In genomic region chr15:87463956-87464355, GRCh38 we compare ENCODE assay signal across 7 cellular contexts.
DNase-seq lines count a peak whose midpoint lies in the region; ATAC-seq, FAIRE-seq and TF ChIP-seq lines count a peak whose summit lies in the region.
"Not testable (repeated sequence)": the region's sequence is repeated elsewhere in the genome, so short reads cannot be mapped to it uniquely, and the experiment has no call there.

No MANE protein-coding gene starts in this region.

- not testable (repeated sequence) for H3K27ac ChIP-seq in DND-41 (ENCODE audit: low read length); HUES48 (ENCODE audit: low read depth, low read length); RWPE2 (ENCODE audit: poor library complexity, severe bottlenecking)

- H3K4me1 ChIP-seq in DND-41 (ENCODE audit: insufficient read depth, low read length); HUES48 (ENCODE audit: control insufficient read depth, insufficient read depth, low read length): not testable (repeated sequence)
- peaks cover 27% of the 10 kb centered on the region for H3K4me1 ChIP-seq in RWPE2 (ENCODE audit: insufficient read depth, poor library complexity, severe bottlenecking)

- not testable (repeated sequence) for H3K9ac ChIP-seq in DND-41 (ENCODE audit: low read depth, low read length); HUES48 (ENCODE audit: low read depth, low read length)

- not testable (repeated sequence) for H3K4me2 ChIP-seq in DND-41 (ENCODE audit: insufficient read depth, low read length)

- not testable (repeated sequence) for H4K20me1 ChIP-seq in DND-41 (ENCODE audit: insufficient read depth, low read length)

- TF ChIP-seq CTCF in DND-41 (IDR thresholded peaks at IDR 0.05; ENCODE audit: borderline replicate concordance, extremely low read depth, low read length, poor library complexity, severe bottlenecking); RWPE2 (IDR thresholded peaks at IDR 0.05; ENCODE audit: poor library complexity, severe bottlenecking); bronchial epithelial cell (IDR thresholded peaks at IDR 0.05; ENCODE audit: insufficient read depth, low read length, severe bottlenecking): not testable (repeated sequence)

- not testable (repeated sequence) for H3K36me3 ChIP-seq in DND-41 (ENCODE audit: insufficient read depth, low read length); HUES48 (ENCODE audit: control insufficient read depth, insufficient read depth, low read length); RWPE2 (ENCODE audit: low read depth); bronchial epithelial cell (ENCODE audit: control insufficient read depth, insufficient read depth, low read length)

- H3K27me3 ChIP-seq in DND-41 (ENCODE audit: insufficient read depth, low read length, poor library complexity); HUES48 (ENCODE audit: control insufficient read depth, insufficient read depth, low read length); RWPE2 (ENCODE audit: insufficient read depth, poor library complexity, severe bottlenecking); bronchial epithelial cell (ENCODE audit: control insufficient read depth, insufficient read depth, low read length): not testable (repeated sequence)

- not testable (repeated sequence) for H3K9me3 ChIP-seq in DND-41 (ENCODE audit: insufficient read depth, low read length, severe bottlenecking); HUES48 (ENCODE audit: control insufficient read depth, insufficient read depth, low read length)
- H3K9me3 ChIP-seq in RWPE2 (ENCODE audit: severe bottlenecking) = peaks cover 11% of the 10 kb centered on the region

- H3K79me2 ChIP-seq in DND-41 (ENCODE audit: insufficient read depth, low read length) = not testable (repeated sequence)

- FAIRE-seq in bronchial epithelial cell (lab: Jason Lieb, UNC) = not testable (repeated sequence)

- H2AFZ ChIP-seq in DND-41 (ENCODE audit: low read depth, low read length) = not testable (repeated sequence)

- ATAC-seq in DND-41 (ENCODE audit: insufficient read depth, low read depth); RWPE2 (ENCODE audit: low read depth): not testable (repeated sequence)

- H3K4me3 ChIP-seq in DND-41 (ENCODE audit: low read depth in 1 of 2, low read length in 2 of 2); RWPE2 (ENCODE audit: severe bottlenecking); bronchial epithelial cell (ENCODE audit: low read depth, low read length): not testable (repeated sequence)
- peak overlapping the region; percentile 31; the same call in 1 of the 2 replicates for H3K4me3 ChIP-seq in HUES48 (ENCODE audit: low read depth, low read length)

- DNase-seq in DND-41 (peak; percentile 57), NCI-H2171 treated with DMSO at 0.1 percent for 48 hours (lab: John Stamatoyannopoulos, UW) (peak; percentile 12), RWPE2 (ENCODE audit: low spot score) (peak; percentile 58), bronchial epithelial cell (ENCODE audit: low read depth) (peak; percentile 2), iPS DF 19.7 (ENCODE audit: low read depth, low spot score) (peak; percentile 45), mucosa of gallbladder (ENCODE audit: low spot score) (peak; percentile 10)

Comparison
In these comparisons a context has a peak if more than half of its experiments do, and no peak if none do; other contexts are left out.
1. DNase-seq: peak in every context shown above with its lines; median percentile 58 in RWPE2; 57 in DND-41; 45 in iPS DF 19.7; 12 in NCI-H2171 treated with DMSO at 0.1 percent for 48 hours; 10 in mucosa of gallbladder; 2 in bronchial epithelial cell.